In the genomic region with DNA sequence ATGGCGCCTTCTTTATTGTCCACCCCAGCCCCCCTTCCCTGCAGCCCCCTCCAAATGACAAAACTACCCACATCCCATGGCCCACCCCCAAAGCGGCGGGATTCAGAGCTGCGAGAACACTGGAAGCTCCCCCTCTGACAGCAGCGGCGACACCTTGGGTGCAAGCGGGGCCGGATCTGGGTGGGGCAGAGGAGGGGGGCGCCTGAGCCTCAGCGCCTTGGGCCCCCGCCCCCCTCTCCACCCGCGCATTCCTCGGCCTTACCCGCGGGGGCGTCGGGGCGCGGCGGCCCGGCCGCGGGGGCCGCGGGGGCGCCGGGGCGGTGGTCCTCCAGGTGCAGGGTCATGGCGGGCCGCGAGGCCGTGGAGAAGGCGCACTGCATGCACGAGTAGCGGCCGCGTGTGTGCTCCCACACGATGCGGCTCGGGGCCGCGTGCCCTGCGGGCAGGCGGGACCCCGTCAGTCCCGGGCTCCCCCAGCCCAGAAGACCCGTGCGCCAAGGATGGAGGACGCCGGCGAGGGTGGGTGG, we compare ENCODE assay signal across 1 cellular context.
TF ChIP-seq lines count a peak whose summit lies in the region.

No MANE protein-coding gene starts in this region.

TF ChIP-seq in H1, 55 proteins besides CTCF, POLR2A, EP300 and RAD21:
- TF ChIP-seq EGR1 (IDR thresholded peaks at IDR 0.05; ENCODE audit: borderline replicate concordance, low read depth, low read length) (no peak), RXRA (IDR thresholded peaks at IDR 0.05; ENCODE audit: insufficient read depth, low read depth, low read length) (no peak), ATF3 (IDR thresholded peaks at IDR 0.05; ENCODE audit: insufficient read depth, low read depth, low read length) (no peak), KDM4A (IDR thresholded peaks at IDR 0.05; ENCODE audit: low read depth, low read length, severe bottlenecking) (no peak), SIX5 (IDR thresholded peaks at IDR 0.05; ENCODE audit: low read depth, low read length) (no peak)
